In genomic region chr22:38219644-38220043, GRCh38 we compare ENCODE assay signal across 10 cellular contexts. TPM values are rescaled to one million over a fixed set of nuclear protein-coding genes. Genes with fewer than 3 reads are reported as not detected.
A peak's percentile ranks its signal among the peaks of the same experiment; 100 is the strongest.
DNase-seq lines count a peak whose midpoint lies in the region; ATAC-seq and TF ChIP-seq lines count a peak whose summit lies in the region.
"Had no signal": no experiment of that assay in that cellular context is flagged by ENCODE, and none has a peak within 500 bp of the region (broad histone marks: within the 10 kb centered on the region; RNA-seq: fewer than 3 reads in every experiment).

No MANE protein-coding gene starts in this region.

- H3K27ac Mint-ChIP-seq in CD4-positive, CD25-positive, alpha-beta regulatory T cell = peak overlapping the region in 2 of 3 donors; percentile 12 to 80
- H3K27ac Mint-ChIP-seq in progenitor cell of endocrine pancreas = peak overlapping the region; percentile 95

- no peak for DNase-seq in CD4-positive, CD25-positive, alpha-beta regulatory T cell
- DNase-seq in epithelial cell of prostate (ENCODE audit: low read depth, low spot score) (no peak), progenitor cell of endocrine pancreas (ENCODE audit: low spot score, unreplicated experiment) (no peak), SK-N-DZ (ENCODE audit: low spot score) (no peak), GM13977 (ENCODE audit: low spot score) (no peak)
- no peak for DNase-seq in stimulated activated CD4-positive, alpha-beta T cell treated with anti-CD3 and anti-CD28 coated beads, Interleukin-4, amount 100 ng/mL, for 4 hours
- DNase-seq: activated T-cell treated with anti-CD3 and anti-CD28 coated beads for 4 hours; NK-92 treated with Interleukin-12 subunit alpha and Interleukin-12 subunit beta, amount 100 ng/mL, for 24 hours had no signal

- no peak overlapping the region for H3K4me2 ChIP-seq in OCI-LY3 (ENCODE audit: low read length)

- in situ Hi-C loops in GM13977 (cut with MboI; ENCODE audit: low pct_unique_long_range_greater_than_20kb, low sequenced_read_pairs, unreplicated experiment) = no loop called here

- H3K4me1 ChIP-seq in CD4-positive, CD25-positive, alpha-beta regulatory T cell (ENCODE audit: control insufficient read depth, insufficient read depth, low read length, poor library complexity, severe bottlenecking) = peaks cover 14% of the 10 kb centered on the region
- H3K4me1 ChIP-seq in OCI-LY3 (ENCODE audit: low read length) = peaks cover 17% of the 10 kb centered on the region

- H4K20me1 ChIP-seq in OCI-LY3 (ENCODE audit: insufficient read depth, low read length) = peaks cover 8% of the 10 kb centered on the region; the same call in 1 of the 2 replicates

- H3K4me1 Mint-ChIP-seq in CD4-positive, CD25-positive, alpha-beta regulatory T cell = peaks cover 5 to 29% (median 7%) of the 10 kb centered on the region in 4 donors
- peaks cover 19% of the 10 kb centered on the region for H3K4me1 Mint-ChIP-seq in progenitor cell of endocrine pancreas (ENCODE audit: low read depth)

- H3K9me3 Mint-ChIP-seq in CD4-positive, CD25-positive, alpha-beta regulatory T cell = no peaks in the 10 kb centered on the region
- H3K9me3 Mint-ChIP-seq in progenitor cell of endocrine pancreas (ENCODE audit: low read depth) = no peaks in the 10 kb centered on the region

- H3K27me3 Mint-ChIP-seq in CD4-positive, CD25-positive, alpha-beta regulatory T cell = no peaks in the 10 kb centered on the region
- H3K27me3 Mint-ChIP-seq in progenitor cell of endocrine pancreas = peaks cover 4% of the 10 kb centered on the region

- no peak overlapping the region for H2AFZ ChIP-seq in OCI-LY3 (ENCODE audit: low read depth, low read length)

- H3K27ac ChIP-seq in CD4-positive, CD25-positive, alpha-beta regulatory T cell (ENCODE audit: insufficient read depth, low read length, poor library complexity, severe bottlenecking) = no peak overlapping the region
- H3K27ac ChIP-seq in OCI-LY3 (ENCODE audit: low read length) (peak overlapping the region; percentile 47; the same call in 1 of the 2 replicates), epithelial cell of prostate (peak overlapping the region; percentile 85)

- no peaks in the 10 kb centered on the region for H3K9me3 ChIP-seq in CD4-positive, CD25-positive, alpha-beta regulatory T cell (ENCODE audit: control insufficient read depth in 2 of 2, low read length in 2 of 2)
- no peaks in the 10 kb centered on the region for H3K9me3 ChIP-seq in OCI-LY3 (ENCODE audit: insufficient read depth, low read length)

- H3K4me3 ChIP-seq in CD4-positive, CD25-positive, alpha-beta regulatory T cell (ENCODE audit: low read depth, low read length) = no peak overlapping the region
- no peak overlapping the region for H3K4me3 ChIP-seq in OCI-LY3 (ENCODE audit: low read length)

- TF ChIP-seq CTCF in OCI-LY3 (IDR thresholded peaks at IDR 0.05; ENCODE audit: low read depth, low read length) (no peak), progenitor cell of endocrine pancreas (IDR thresholded peaks at IDR 0.05; ENCODE audit: unreplicated experiment) (no peak), GM13977 (IDR thresholded peaks at IDR 0.05; ENCODE audit: extremely low read depth, insufficient read depth, missing control alignments) (no peak)

- H3K27me3 ChIP-seq in CD4-positive, CD25-positive, alpha-beta regulatory T cell (ENCODE audit: control insufficient read depth, insufficient read depth, low read length) = no peaks in the 10 kb centered on the region
- H3K27me3 ChIP-seq in OCI-LY3 (ENCODE audit: low read depth, low read length) = no peaks in the 10 kb centered on the region

- no peak overlapping the region for H3K9ac ChIP-seq in OCI-LY3 (ENCODE audit: low read length)

- H3K36me3 ChIP-seq in CD4-positive, CD25-positive, alpha-beta regulatory T cell (ENCODE audit: control insufficient read depth, insufficient read depth, low read length) = no peaks in the 10 kb centered on the region
- peaks cover 37% of the 10 kb centered on the region for H3K36me3 ChIP-seq in OCI-LY3 (replicated peaks; ENCODE audit: low read depth, low read length)

- no peak for ATAC-seq in CD4-positive, CD25-positive, alpha-beta regulatory T cell (ENCODE audit: low read depth in 2 of 2)
- ATAC-seq in GM18867 (IDR thresholded peaks at IDR 0.05; ENCODE audit: unreplicated experiment) = no peak

- H3K36me3 Mint-ChIP-seq in CD4-positive, CD25-positive, alpha-beta regulatory T cell = peaks cover 7% of the 10 kb centered on the region
- peaks cover 13% of the 10 kb centered on the region for H3K36me3 Mint-ChIP-seq in progenitor cell of endocrine pancreas (ENCODE audit: insufficient read depth)

- no peak overlapping the region for H3K4me3 Mint-ChIP-seq in CD4-positive, CD25-positive, alpha-beta regulatory T cell
- H3K4me3 Mint-ChIP-seq in progenitor cell of endocrine pancreas (ENCODE audit: low read depth) = no peak overlapping the region

- H3K79me2 ChIP-seq in OCI-LY3 (ENCODE audit: low read length) = no peaks in the 10 kb centered on the region

RNA-seq across cellular contexts. Expression of gene MAFF, which starts 17.9 kb away (rescaled TPM):
- total RNA-seq in CD4-positive, CD25-positive, alpha-beta regulatory T cell = 39.4 TPM
- polyA plus RNA-seq in CD4-positive, CD25-positive, alpha-beta regulatory T cell = 1 to 10 TPM; 1.4 to 2.4 (median 2.0) TPM
- total RNA-seq in progenitor cell of endocrine pancreas = 8.4 and 10.2 TPM in 2 replicates
- polyA plus RNA-seq in SK-N-DZ (2014; cell fraction: cytosol; rRNA removed) = 3.0 and 3.1 TPM in 2 replicates
- 1.0 and 1.1 TPM in 2 replicates for polyA plus RNA-seq in SK-N-DZ (2014; cell fraction: nucleus; rRNA removed)

RNA-seq across cellular contexts. Expression of gene PLA2G6, which starts 38.0 kb away (rescaled TPM):
- 137 TPM for total RNA-seq in CD4-positive, CD25-positive, alpha-beta regulatory T cell
- 1 to 10 TPM; 2.6 to 6.9 (median 5.4) TPM for polyA plus RNA-seq in CD4-positive, CD25-positive, alpha-beta regulatory T cell
- total RNA-seq in progenitor cell of endocrine pancreas = 76.0 and 76.4 TPM in 2 replicates
- polyA plus RNA-seq in SK-N-DZ (2014; cell fraction: cytosol; rRNA removed) = 18.9 and 22.7 TPM in 2 replicates
- 97.3 and 104 TPM in 2 replicates for polyA plus RNA-seq in SK-N-DZ (2014; cell fraction: nucleus; rRNA removed)

RNA-seq across cellular contexts. Expression of gene TMEM184B, which starts 53.2 kb away (rescaled TPM):
- 31.3 TPM for total RNA-seq in CD4-positive, CD25-positive, alpha-beta regulatory T cell
- polyA plus RNA-seq in CD4-positive, CD25-positive, alpha-beta regulatory T cell = 1 to 10 TPM; 7.2 to 8.2 (median 7.7) TPM
- 67.3 and 71.7 TPM in 2 replicates for total RNA-seq in progenitor cell of endocrine pancreas
- polyA plus RNA-seq in SK-N-DZ (2014; cell fraction: cytosol; rRNA removed) = 19.0 and 26.8 TPM in 2 replicates
- polyA plus RNA-seq in SK-N-DZ (2014; cell fraction: nucleus; rRNA removed) = 14.0 and 27.5 TPM in 2 replicates
